ENCODE assay signal across 1 cellular context in genomic region chr3:141804778-141805639, GRCh38.
TF ChIP-seq lines count a peak whose summit lies in the region.

No MANE protein-coding gene starts in this region.

TF ChIP-seq in SK-N-SH, 30 proteins besides CTCF, POLR2A, EP300 and RAD21 (continued from another document):
- TF ChIP-seq, protein P1, sequence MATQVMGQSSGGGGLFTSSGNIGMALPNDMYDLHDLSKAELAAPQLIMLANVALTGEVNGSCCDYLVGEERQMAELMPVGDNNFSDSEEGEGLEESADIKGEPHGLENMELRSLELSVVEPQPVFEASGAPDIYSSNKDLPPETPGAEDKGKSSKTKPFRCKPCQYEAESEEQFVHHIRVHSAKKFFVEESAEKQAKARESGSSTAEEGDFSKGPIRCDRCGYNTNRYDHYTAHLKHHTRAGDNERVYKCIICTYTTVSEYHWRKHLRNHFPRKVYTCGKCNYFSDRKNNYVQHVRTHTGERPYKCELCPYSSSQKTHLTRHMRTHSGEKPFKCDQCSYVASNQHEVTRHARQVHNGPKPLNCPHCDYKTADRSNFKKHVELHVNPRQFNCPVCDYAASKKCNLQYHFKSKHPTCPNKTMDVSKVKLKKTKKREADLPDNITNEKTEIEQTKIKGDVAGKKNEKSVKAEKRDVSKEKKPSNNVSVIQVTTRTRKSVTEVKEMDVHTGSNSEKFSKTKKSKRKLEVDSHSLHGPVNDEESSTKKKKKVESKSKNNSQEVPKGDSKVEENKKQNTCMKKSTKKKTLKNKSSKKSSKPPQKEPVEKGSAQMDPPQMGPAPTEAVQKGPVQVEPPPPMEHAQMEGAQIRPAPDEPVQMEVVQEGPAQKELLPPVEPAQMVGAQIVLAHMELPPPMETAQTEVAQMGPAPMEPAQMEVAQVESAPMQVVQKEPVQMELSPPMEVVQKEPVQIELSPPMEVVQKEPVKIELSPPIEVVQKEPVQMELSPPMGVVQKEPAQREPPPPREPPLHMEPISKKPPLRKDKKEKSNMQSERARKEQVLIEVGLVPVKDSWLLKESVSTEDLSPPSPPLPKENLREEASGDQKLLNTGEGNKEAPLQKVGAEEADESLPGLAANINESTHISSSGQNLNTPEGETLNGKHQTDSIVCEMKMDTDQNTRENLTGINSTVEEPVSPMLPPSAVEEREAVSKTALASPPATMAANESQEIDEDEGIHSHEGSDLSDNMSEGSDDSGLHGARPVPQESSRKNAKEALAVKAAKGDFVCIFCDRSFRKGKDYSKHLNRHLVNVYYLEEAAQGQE (IDR thresholded peaks at IDR 0.05; ENCODE audit: low read depth, low read length), result no peak
- TF ChIP-seq, protein P2, sequence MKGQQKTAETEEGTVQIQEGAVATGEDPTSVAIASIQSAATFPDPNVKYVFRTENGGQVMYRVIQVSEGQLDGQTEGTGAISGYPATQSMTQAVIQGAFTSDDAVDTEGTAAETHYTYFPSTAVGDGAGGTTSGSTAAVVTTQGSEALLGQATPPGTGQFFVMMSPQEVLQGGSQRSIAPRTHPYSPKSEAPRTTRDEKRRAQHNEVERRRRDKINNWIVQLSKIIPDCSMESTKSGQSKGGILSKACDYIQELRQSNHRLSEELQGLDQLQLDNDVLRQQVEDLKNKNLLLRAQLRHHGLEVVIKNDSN (IDR thresholded peaks at IDR 0.05; ENCODE audit: borderline replicate concordance, low read depth), result no peak
- TF ChIP-seq FOXM1 (IDR thresholded peaks at IDR 0.05; ENCODE audit: low read depth) (no peak), RCOR1 (IDR thresholded peaks at IDR 0.05; ENCODE audit: low read length) (no peak), FOXJ3 (CRISPR knock-in tag; IDR thresholded peaks at IDR 0.05) (no peak), TEAD4 (IDR thresholded peaks at IDR 0.05; ENCODE audit: borderline replicate concordance, insufficient read depth) (no peak), MEF2A (IDR thresholded peaks at IDR 0.05; ENCODE audit: borderline replicate concordance, low read depth) (no peak), POLR2AphosphoS5 (IDR thresholded peaks at IDR 0.05; ENCODE audit: low read depth, low read length) (no peak)
TF ChIP-seq in SK-N-SH: peak in this region for 0.
